ENCODE assay signal across 9 cellular contexts in the genomic region with DNA sequence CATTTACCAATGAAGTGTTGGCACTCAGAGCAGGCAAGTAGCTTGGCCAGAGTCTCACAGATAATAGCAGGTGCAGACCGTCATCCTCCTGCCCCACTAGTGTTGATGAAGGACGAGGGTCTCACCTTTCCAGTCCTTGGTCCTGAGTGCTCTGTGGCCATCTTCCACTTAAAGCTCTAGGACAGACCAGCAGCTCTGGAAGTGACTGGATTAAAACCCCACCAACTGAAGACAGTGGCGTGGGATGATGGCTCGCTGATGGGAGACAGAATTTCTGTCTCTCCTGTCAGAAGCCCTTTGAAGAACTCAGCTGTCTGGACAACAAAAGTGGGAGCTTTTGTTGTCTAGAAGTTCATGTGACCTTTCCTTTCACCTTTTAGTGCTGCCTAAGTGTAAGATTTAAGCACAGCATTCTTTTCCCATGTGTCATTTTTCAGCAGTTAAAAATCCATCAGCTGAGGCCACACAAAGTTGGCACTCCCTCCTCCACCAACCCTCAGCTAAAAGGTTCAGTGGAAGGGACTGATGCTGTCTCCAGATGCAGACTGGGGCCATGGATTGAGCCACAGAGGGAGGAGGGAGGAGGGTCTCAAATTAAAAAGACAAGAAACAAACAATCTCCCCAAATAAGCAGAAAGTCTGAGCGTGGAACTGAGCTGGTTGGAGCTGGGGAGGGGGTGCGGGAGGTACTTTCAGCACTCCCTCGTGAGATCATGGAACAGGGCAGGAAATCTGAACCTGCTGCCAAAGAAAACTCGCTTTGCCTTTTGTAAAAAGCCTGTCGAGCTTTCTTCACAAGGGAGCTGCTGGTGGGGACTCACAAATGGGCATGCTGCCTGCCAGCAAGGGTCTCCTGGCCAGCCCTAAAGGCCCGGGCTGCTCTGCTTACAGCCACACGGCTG.
DNase-seq lines count a peak whose midpoint lies in the region; ATAC-seq and TF ChIP-seq lines count a peak whose summit lies in the region.
"Had no signal": no experiment of that assay in that cellular context is flagged by ENCODE, and none has a peak within 500 bp of the region (broad histone marks: within the 10 kb centered on the region; RNA-seq: fewer than 3 reads in every experiment).

No MANE protein-coding gene starts in this region.

- H3K4me3 ChIP-seq in lower lobe of right lung = no peak overlapping the region
- no peak overlapping the region for H3K4me3 ChIP-seq in upper lobe of right lung

- intact Hi-C loops in lower lobe of right lung (cut with DNase I) (no loop called here), upper lobe of right lung (cut with DNase I) (no loop called here)

- TF ChIP-seq CTCF in lower lobe of right lung (IDR thresholded peaks at IDR 0.05) = no peak
- no peak for TF ChIP-seq CTCF in upper lobe of right lung (IDR thresholded peaks at IDR 0.05)

- DNase-seq in LoVo (ENCODE audit: low spot score) = peak; percentile 5
- DNase-seq in dermis blood vessel endothelial cell = peak; percentile 63
- DNase-seq in lower lobe of right lung = no peak
- DNase-seq in upper lobe of right lung = no peak
- no peak for DNase-seq in NCI-H1092 (lab: John Stamatoyannopoulos, UW)
- DNase-seq in NCI-H1105 (lab: John Stamatoyannopoulos, UW) = no peak
- DNase-seq: activated naive CD4-positive, alpha-beta T cell; foreskin keratinocyte had no signal

- peaks cover 4% of the 10 kb centered on the region for H3K36me3 ChIP-seq in lower lobe of right lung
- H3K36me3 ChIP-seq in upper lobe of right lung = no peaks in the 10 kb centered on the region

- H3K27ac ChIP-seq in lower lobe of right lung (peak overlapping the region; percentile 3), upper lobe of right lung (peak overlapping the region; percentile 12)
- H3K27ac ChIP-seq: foreskin keratinocyte had no signal

- ATAC-seq in lower lobe of right lung (peak in 1 of 2 donors; percentile 7), upper lobe of right lung (peak; percentile 5)
- ATAC-seq in activated CD4-positive, CD25-positive, alpha-beta regulatory T cell treated with anti-CD3 and anti-CD28 coated beads, Interleukin-2, amount 50 U/mL, for 24 hours = no peak
- ATAC-seq: foreskin keratinocyte had no signal

- no peaks in the 10 kb centered on the region for H3K9me3 ChIP-seq in lower lobe of right lung
- H3K9me3 ChIP-seq in upper lobe of right lung = no peaks in the 10 kb centered on the region

- H3K27me3 ChIP-seq in lower lobe of right lung (ENCODE audit: low read depth) (peaks cover 3% of the 10 kb centered on the region), upper lobe of right lung (no peaks in the 10 kb centered on the region)

- H3K4me1 ChIP-seq in lower lobe of right lung (peaks cover 49% of the 10 kb centered on the region), upper lobe of right lung (peaks cover 21% of the 10 kb centered on the region)
- H3K4me1 ChIP-seq: foreskin keratinocyte had no signal

Comparison
In these comparisons a context has a peak if more than half of its experiments do, and no peak if none do; other contexts are left out.
1. DNase-seq: peak in LoVo (single experiment) and dermis blood vessel endothelial cell (single experiment); none in lower lobe of right lung (single experiment), upper lobe of right lung (single experiment), NCI-H1092 (single experiment) and NCI-H1105 (single experiment).